8 cellular contexts compared by ENCODE assay signal in the genomic region with DNA sequence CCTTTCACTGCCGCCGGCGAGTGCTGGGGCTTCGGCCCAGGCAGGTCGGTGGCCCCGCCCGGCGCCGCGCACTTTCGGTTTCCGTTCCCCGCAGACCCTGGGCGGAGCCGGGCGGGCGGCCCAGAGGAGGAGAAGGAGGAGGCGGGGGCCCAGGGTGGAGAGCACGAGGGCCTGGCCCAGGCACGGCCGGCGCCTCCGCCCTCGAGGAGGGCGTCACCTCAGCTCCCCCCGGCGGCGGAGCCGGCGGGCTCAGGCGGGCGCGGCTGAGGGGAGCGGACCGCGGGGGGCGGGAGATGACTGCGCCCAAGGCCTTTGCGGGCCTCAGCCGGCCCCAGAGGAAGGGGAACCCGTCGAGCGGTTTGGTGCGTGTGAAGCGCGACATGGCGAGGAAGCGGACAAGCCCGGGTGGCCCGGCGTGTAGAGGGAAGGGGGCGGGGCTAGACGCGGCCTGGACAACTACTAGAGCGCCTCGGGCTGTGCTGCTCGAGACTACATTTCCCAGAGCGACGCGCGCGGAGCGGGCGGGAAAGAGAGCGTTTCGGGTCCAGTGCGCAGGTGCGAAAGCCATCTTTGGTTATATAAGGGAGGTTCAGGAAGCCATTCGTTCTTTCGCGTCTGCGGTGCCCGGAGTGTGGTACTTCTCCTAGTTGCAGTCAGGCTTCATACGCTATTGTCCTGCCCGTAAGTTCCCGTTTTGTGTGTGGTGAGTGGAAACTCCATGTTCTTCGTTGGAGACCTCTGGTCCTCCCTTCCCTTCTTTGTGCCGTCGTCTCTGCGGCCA. TPM values are rescaled to one million over a fixed set of nuclear protein-coding genes. Genes with fewer than 3 reads are reported as not detected.
A peak's percentile ranks its signal among the peaks of the same experiment; 100 is the strongest.
DNase-seq lines count a peak whose midpoint lies in the region; ATAC-seq lines count a peak whose summit lies in the region.

A gene (minus strand): TSS at position 22 of the 781 bp plus-strand sequence. CDS start 2,218 bp downstream, outside the sequence.

- H3K27me3 Mint-ChIP-seq in activated CD8-positive, alpha-beta memory T cell treated with anti-CD3 and anti-CD28 coated beads, Interleukin-2, amount 10 ng/mL, durations not matched to agents 7 days and 5 days: no peaks in the 10 kb centered on the region

- peak within 1 kb of the TSS; percentile 98 for H3K9ac ChIP-seq in NT2/D1 (ENCODE audit: insufficient read length, low read depth)
- peak within 1 kb of the TSS; percentile 99 for H3K9ac ChIP-seq in endocrine pancreas (ENCODE audit: control insufficient read depth, insufficient read depth, low read length)
- peak within 1 kb of the TSS; percentile 96 for H3K9ac ChIP-seq in mesendoderm (ENCODE audit: low read length)

- no peak within 1 kb of the TSS for H2BK15ac ChIP-seq in mesendoderm (replicated peaks; ENCODE audit: low read depth)

- H3K23ac ChIP-seq in mesendoderm (ENCODE audit: low read length): no peak within 1 kb of the TSS

- no peak within 1 kb of the TSS for H4K8ac ChIP-seq in mesendoderm (ENCODE audit: low read depth, low read length)

- H3K36me3 ChIP-seq in NT2/D1 (ENCODE audit: insufficient read depth, insufficient read length, low read length) (peaks cover 68% of the 10 kb centered on the region), endocrine pancreas (ENCODE audit: control insufficient read depth, insufficient read depth, low read length) (peaks cover 38% of the 10 kb centered on the region), mesendoderm (ENCODE audit: control insufficient read depth, insufficient read depth, low read length) (peaks cover 34% of the 10 kb centered on the region)

- H3K4me2 ChIP-seq in mesendoderm (ENCODE audit: low read length): peak within 1 kb of the TSS; percentile 66

- peak within 1 kb of the TSS; percentile 94 for H3K4me3 Mint-ChIP-seq in activated CD8-positive, alpha-beta memory T cell treated with anti-CD3 and anti-CD28 coated beads, Interleukin-2, amount 10 ng/mL, durations not matched to agents 7 days and 5 days

- WGBS in mesendoderm (ENCODE audit: extremely low coverage, insufficient coverage, low lambda C conversion rate): no CpG with 5 or more reads among the region's 80 CpGs

- H2BK120ac ChIP-seq in mesendoderm (ENCODE audit: low read depth, low read length): peak within 1 kb of the TSS; percentile 86

- peak; percentile 98 for DNase-seq in COR-L47 (lab: John Stamatoyannopoulos, UW)
- peak; percentile 47 to 99 (median 94) for DNase-seq in HUDEP-2 (lab: John Stamatoyannopoulos, UW; ENCODE audit: unreplicated experiment in 76 of 76)
- peak; percentile 95 for DNase-seq in NT2/D1 (ENCODE audit: low read depth, low spot score)
- DNase-seq in activated CD8-positive, alpha-beta memory T cell treated with anti-CD3 and anti-CD28 coated beads, Interleukin-2, amount 10 ng/mL, durations not matched to agents 7 days and 5 days: peak; percentile 99
- DNase-seq in mesendoderm: peak; percentile 99
- DNase-seq in stimulated activated CD8-positive, alpha-beta memory T cell treated with anti-CD3 and anti-CD28 coated beads, Interleukin-15, amount 100 ng/mL, for 1 hour (ENCODE audit: low read depth): peak; percentile 95

- peak; percentile 79 for ATAC-seq in GM21381 (IDR thresholded peaks at IDR 0.05; ENCODE audit: unreplicated experiment)
- peak; percentile 84 for ATAC-seq in activated CD8-positive, alpha-beta memory T cell treated with anti-CD3 and anti-CD28 coated beads, Interleukin-2, amount 10 ng/mL, durations not matched to agents 7 days and 5 days

- CTCF ChIA-PET in activated CD8-positive, alpha-beta memory T cell treated with anti-CD3 and anti-CD28 coated beads, Interleukin-2, amount 10 ng/mL, durations not matched to agents 7 days and 5 days (lab: Charles Lee): no interaction called here

- H3K36me3 Mint-ChIP-seq in activated CD8-positive, alpha-beta memory T cell treated with anti-CD3 and anti-CD28 coated beads, Interleukin-2, amount 10 ng/mL, durations not matched to agents 7 days and 5 days: peaks cover 75% of the 10 kb centered on the region

- H3K27ac ChIP-seq in mesendoderm (ENCODE audit: low read depth, low read length): peak within 1 kb of the TSS; percentile 99

- peak within 1 kb of the TSS; percentile 89 for H3K4ac ChIP-seq in mesendoderm (ENCODE audit: low read depth, low read length)

- peak within 1 kb of the TSS; percentile 92 for H2BK5ac ChIP-seq in mesendoderm (ENCODE audit: low read length)

- H3K27me3 ChIP-seq in NT2/D1 (ENCODE audit: insufficient read depth, insufficient read length) (no peaks in the 10 kb centered on the region), endocrine pancreas (ENCODE audit: control insufficient read depth, insufficient read depth, low read length) (no peaks in the 10 kb centered on the region), mesendoderm (ENCODE audit: insufficient read depth, low read length, poor library complexity) (no peaks in the 10 kb centered on the region)

- peaks cover 72% of the 10 kb centered on the region for H3K79me2 ChIP-seq in mesendoderm (ENCODE audit: control insufficient read depth, insufficient read depth, low read length)

- H2AK5ac ChIP-seq in mesendoderm (ENCODE audit: low read length): peak within 1 kb of the TSS; percentile 60

- H3K4me1 ChIP-seq in NT2/D1 (ENCODE audit: insufficient read depth, insufficient read length) (no peaks in the 10 kb centered on the region), endocrine pancreas (ENCODE audit: control insufficient read depth, insufficient read depth, low read length) (peaks cover 14% of the 10 kb centered on the region), mesendoderm (ENCODE audit: control insufficient read depth, low read depth, low read length) (no peaks in the 10 kb centered on the region)

- H3K79me1 ChIP-seq in mesendoderm (ENCODE audit: low read length): peaks cover 11% of the 10 kb centered on the region

- H3K4me3 ChIP-seq in NT2/D1 (ENCODE audit: insufficient read length, low read depth) (peak within 1 kb of the TSS; percentile 98), endocrine pancreas (ENCODE audit: control insufficient read depth, insufficient read depth, low read length) (peak within 1 kb of the TSS; percentile 96), mesendoderm (ENCODE audit: low read length) (peak within 1 kb of the TSS; percentile 83)

- H3K4me1 Mint-ChIP-seq in activated CD8-positive, alpha-beta memory T cell treated with anti-CD3 and anti-CD28 coated beads, Interleukin-2, amount 10 ng/mL, durations not matched to agents 7 days and 5 days: peaks cover 52% of the 10 kb centered on the region

- peaks cover 2% of the 10 kb centered on the region for H3K9me3 Mint-ChIP-seq in activated CD8-positive, alpha-beta memory T cell treated with anti-CD3 and anti-CD28 coated beads, Interleukin-2, amount 10 ng/mL, durations not matched to agents 7 days and 5 days (ENCODE audit: low read depth)

- peak within 1 kb of the TSS; percentile 92 for H3K27ac Mint-ChIP-seq in activated CD8-positive, alpha-beta memory T cell treated with anti-CD3 and anti-CD28 coated beads, Interleukin-2, amount 10 ng/mL, durations not matched to agents 7 days and 5 days

- no peak within 1 kb of the TSS for H4K5ac ChIP-seq in mesendoderm (ENCODE audit: low read length)

- peak within 1 kb of the TSS; percentile 99 for H3K18ac ChIP-seq in mesendoderm (ENCODE audit: low read length)

- H3K9me3 ChIP-seq in NT2/D1 (ENCODE audit: insufficient read depth, low read length) (peaks cover 58% of the 10 kb centered on the region), endocrine pancreas (ENCODE audit: control insufficient read depth, low read length) (no peaks in the 10 kb centered on the region)

- H3K56ac ChIP-seq in mesendoderm (ENCODE audit: low read length): peak within 1 kb of the TSS; percentile 98

RNA-seq across cellular contexts. Expression of the gene that starts here (rescaled TPM):
- 10 to 100 TPM; 69.2 to 88.6 TPM for total RNA-seq in activated CD8-positive, alpha-beta memory T cell treated with anti-CD3 and anti-CD28 coated beads, Interleukin-2, amount 10 ng/mL, durations not matched to agents 7 days and 5 days
- polyA plus RNA-seq in mesendoderm (2013, experiment 1 of 2): 6.2 TPM
- polyA plus RNA-seq in mesendoderm (2013, experiment 2 of 2): 6.1 TPM

Comparison
In these comparisons a context has a peak if more than half of its experiments do, and no peak if none do; other contexts are left out.
1. Peak in every context shown above with its lines: DNase-seq, ATAC-seq, H3K4me3 ChIP-seq and H3K27ac ChIP-seq.